ENCODE assay signal across 8 cellular contexts in genomic region chr18:23217781-23218180, GRCh38.
"Had no signal": no experiment of that assay in that cellular context is flagged by ENCODE, and none has a peak within 500 bp of the region (broad histone marks: within the 10 kb centered on the region; RNA-seq: fewer than 3 reads in every experiment).

No MANE protein-coding gene starts in this region.

- DNase-seq: IMR-90, KBM-7, KG1 had no signal

- H3K9ac ChIP-seq: KMS-11 had no signal

- H3K4me3 ChIP-seq: K562 had no signal

- H3K4me2 ChIP-seq: KMS-11 had no signal

- H3K27ac ChIP-seq: HL-60, KMS-11 had no signal

- FAIRE-seq: HepG2, HTR-8/SVneo, K562 had no signal

- ATAC-seq: HepG2, K562 had no signal
